ENCODE assay signal across 7 cellular contexts in genomic region chr17:7046127-7046724, GRCh38. TPM values are rescaled to one million over a fixed set of nuclear protein-coding genes. Genes with fewer than 3 reads are reported as not detected.
A peak's percentile ranks its signal among the peaks of the same experiment; 100 is the strongest.
DNase-seq lines count a peak whose midpoint lies in the region; ATAC-seq lines count a peak whose summit lies in the region.
"Had no signal": no experiment of that assay in that cellular context is flagged by ENCODE, and none has a peak within 500 bp of the region (broad histone marks: within the 10 kb centered on the region; RNA-seq: fewer than 3 reads in every experiment).

No MANE protein-coding gene starts in this region.

- H3K27ac Mint-ChIP-seq in T-helper 1 cell treated with Interleukin-12 subunit alpha and Interleukin-12 subunit beta and Interleukin-4 antibody, amounts not matched to agents 30 μg/mL and 1 μg/mL, for 36 hours: peak overlapping the region; percentile 81
- H3K27ac Mint-ChIP-seq in stimulated activated naive CD8-positive, alpha-beta T cell treated with anti-CD3 and anti-CD28 coated beads, Interleukin-15, amount 100 ng/mL, for 72 hours: peak overlapping the region in 1 of 2 donors; percentile 35

- H3K4me1 Mint-ChIP-seq in T-helper 1 cell treated with Interleukin-12 subunit alpha and Interleukin-12 subunit beta and Interleukin-4 antibody, amounts not matched to agents 30 μg/mL and 1 μg/mL, for 36 hours (ENCODE audit: low read depth): peaks cover 19% of the 10 kb centered on the region
- H3K4me1 Mint-ChIP-seq in stimulated activated naive CD8-positive, alpha-beta T cell treated with anti-CD3 and anti-CD28 coated beads, Interleukin-15, amount 100 ng/mL, for 72 hours: peaks cover 48% of the 10 kb centered on the region

- H3K9me3 Mint-ChIP-seq in T-helper 1 cell treated with Interleukin-12 subunit alpha and Interleukin-12 subunit beta and Interleukin-4 antibody, amounts not matched to agents 30 μg/mL and 1 μg/mL, for 36 hours: no peaks in the 10 kb centered on the region
- no peaks in the 10 kb centered on the region for H3K9me3 Mint-ChIP-seq in stimulated activated naive CD8-positive, alpha-beta T cell treated with anti-CD3 and anti-CD28 coated beads, Interleukin-15, amount 100 ng/mL, for 72 hours

- H3K9me3 ChIP-seq in right cardiac atrium (ENCODE audit: control insufficient read depth, low read length): no peaks in the 10 kb centered on the region

- ATAC-seq in right cardiac atrium: no peak
- ATAC-seq in stimulated activated naive CD8-positive, alpha-beta T cell treated with anti-CD3 and anti-CD28 coated beads, Interleukin-15, amount 100 ng/mL, for 72 hours: peak; percentile 10

- no peaks in the 10 kb centered on the region for H3K27me3 ChIP-seq in right cardiac atrium (ENCODE audit: control insufficient read depth, insufficient read depth)

- peak overlapping the region; percentile 4 for H3K4me3 ChIP-seq in right cardiac atrium (ENCODE audit: low read length)

- peaks cover 5% of the 10 kb centered on the region for H3K4me1 ChIP-seq in right cardiac atrium (ENCODE audit: control insufficient read depth, insufficient read depth, low read length)

- H3K4me3 Mint-ChIP-seq in T-helper 1 cell treated with Interleukin-12 subunit alpha and Interleukin-12 subunit beta and Interleukin-4 antibody, amounts not matched to agents 30 μg/mL and 1 μg/mL, for 36 hours: peak overlapping the region; percentile 76
- H3K4me3 Mint-ChIP-seq in stimulated activated naive CD8-positive, alpha-beta T cell treated with anti-CD3 and anti-CD28 coated beads, Interleukin-15, amount 100 ng/mL, for 72 hours: peak overlapping the region; percentile 85 to 88

- peaks cover 22% of the 10 kb centered on the region for H3K27me3 Mint-ChIP-seq in T-helper 1 cell treated with Interleukin-12 subunit alpha and Interleukin-12 subunit beta and Interleukin-4 antibody, amounts not matched to agents 30 μg/mL and 1 μg/mL, for 36 hours (ENCODE audit: low read depth)
- no peaks in the 10 kb centered on the region for H3K27me3 Mint-ChIP-seq in stimulated activated naive CD8-positive, alpha-beta T cell treated with anti-CD3 and anti-CD28 coated beads, Interleukin-15, amount 100 ng/mL, for 72 hours

- DNase-seq in ELR (ENCODE audit: low read depth): peak; percentile 48
- DNase-seq in right cardiac atrium: peak in 1 of 3 donors; percentile 66
- DNase-seq in stimulated activated naive CD8-positive, alpha-beta T cell treated with anti-CD3 and anti-CD28 coated beads, Interleukin-15, amount 100 ng/mL, for 72 hours: peak in 1 of 2 donors; percentile 40
- no peak for DNase-seq in NCI-H69 (lab: John Stamatoyannopoulos, UW)
- no peak for DNase-seq in GM03348 (ENCODE audit: low spot score)

- no peaks in the 10 kb centered on the region for H3K36me3 Mint-ChIP-seq in T-helper 1 cell treated with Interleukin-12 subunit alpha and Interleukin-12 subunit beta and Interleukin-4 antibody, amounts not matched to agents 30 μg/mL and 1 μg/mL, for 36 hours (ENCODE audit: low read depth)

- intact Hi-C loops in right cardiac atrium (cut with DNase I): loop anchor here in 1 of 4 donors (5.0 kb wide), 1 partner anchor 131 kb away; the partner anchor contains the start of gene ASGR1

- WGBS in right cardiac atrium: 18% methylated on average over 15 of the region's 15 CpGs

- H3K27ac ChIP-seq in right cardiac atrium (ENCODE audit: low read length): no peak overlapping the region
- H3K27ac ChIP-seq: HL-60 had no signal

RNA-seq across cellular contexts. Expression of gene SLC16A11, which starts 2.3 kb away (rescaled TPM):
- 1 to 10 TPM; 3.3 to 5.3 (median 3.7) TPM for total RNA-seq in right cardiac atrium
- polyA plus RNA-seq in right cardiac atrium: 11.3 TPM

RNA-seq across cellular contexts. Expression of gene SLC16A13, which starts 10.4 kb away (rescaled TPM):
- total RNA-seq in right cardiac atrium: 1 to 10 TPM in 2 of 4 donors, under 1 TPM in 2; 0.91 to 1.1 (median 0.98) TPM
- 1.2 TPM for polyA plus RNA-seq in right cardiac atrium

RNA-seq across cellular contexts. Expression of gene BCL6B, which starts 23.4 kb away (rescaled TPM):
- total RNA-seq in right cardiac atrium: 10 to 100 TPM in 2 of 4 donors, 1 to 10 TPM in 2; 6.7 to 16.8 (median 10.1) TPM
- 6.9 TPM for polyA plus RNA-seq in right cardiac atrium

RNA-seq across cellular contexts. Expression of gene RNASEK, which starts 33.8 kb away (rescaled TPM):
- 100 to 1,000 TPM; 188 to 219 (median 193) TPM for total RNA-seq in right cardiac atrium
- 357 TPM for polyA plus RNA-seq in right cardiac atrium

RNA-seq across cellular contexts. Expression of gene CLEC10A, which starts 33.8 kb away (rescaled TPM):
- total RNA-seq in right cardiac atrium: 1 to 10 TPM; 5.2 to 9.5 (median 7.6) TPM
- polyA plus RNA-seq in right cardiac atrium: 1.6 TPM
